ENCODE assay signal across 1 cellular context in genomic region chr7:95531605-95532004, GRCh38.
TF ChIP-seq lines count a peak whose summit lies in the region.

No MANE protein-coding gene starts in this region.

TF ChIP-seq in HepG2, 621 proteins besides CTCF, POLR2A, EP300 and RAD21 (continued from another document):
- TF ChIP-seq CEBPZ (IDR thresholded peaks at IDR 0.05; ENCODE audit: low read length): no peak
- no peak for TF ChIP-seq WIZ (CRISPR knock-in tag; IDR thresholded peaks at IDR 0.05)
- TF ChIP-seq ZNF253 (CRISPR knock-in tag; IDR thresholded peaks at IDR 0.05; ENCODE audit: borderline replicate concordance): no peak
- no peak for TF ChIP-seq BORCS8-MEF2B (CRISPR knock-in tag; IDR thresholded peaks at IDR 0.05)
- TF ChIP-seq RBFOX2 (IDR thresholded peaks at IDR 0.05; ENCODE audit: low read depth, low read length): no peak
- TF ChIP-seq MAF1 (CRISPR knock-in tag; IDR thresholded peaks at IDR 0.05; ENCODE audit: borderline replicate concordance): no peak
- TF ChIP-seq ZBTB7B (CRISPR knock-in tag; IDR thresholded peaks at IDR 0.05): no peak
- TF ChIP-seq TAF15 (IDR thresholded peaks at IDR 0.05; ENCODE audit: low read depth, low read length, poor library complexity, severe bottlenecking): no peak
